Comparison of ENCODE assay signal across 2 cellular contexts in the genomic region with DNA sequence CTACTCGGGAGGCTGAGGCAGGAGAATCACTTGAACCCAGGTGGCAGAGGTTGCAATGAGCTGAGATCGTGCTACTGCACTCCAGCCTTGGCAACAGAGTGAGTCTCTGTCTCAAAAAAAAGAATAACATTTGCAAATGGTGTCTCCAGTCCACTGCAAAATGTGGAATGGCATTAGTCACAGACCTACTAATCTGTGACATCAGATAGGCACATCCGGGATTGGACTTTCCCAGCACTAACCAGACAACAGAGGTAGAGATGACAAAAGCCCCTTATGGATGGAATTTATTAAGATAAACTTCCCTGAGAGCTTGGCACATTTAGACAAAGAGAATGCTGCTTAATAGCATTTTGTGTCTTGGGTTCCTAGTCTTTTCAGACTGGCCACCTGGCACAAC.
TF ChIP-seq lines count a peak whose summit lies in the region.

No MANE protein-coding gene starts in this region.

TF ChIP-seq in GM23338, 12 proteins besides CTCF, POLR2A, EP300 and RAD21 (continued from another document):
- TF ChIP-seq, protein P1, sequence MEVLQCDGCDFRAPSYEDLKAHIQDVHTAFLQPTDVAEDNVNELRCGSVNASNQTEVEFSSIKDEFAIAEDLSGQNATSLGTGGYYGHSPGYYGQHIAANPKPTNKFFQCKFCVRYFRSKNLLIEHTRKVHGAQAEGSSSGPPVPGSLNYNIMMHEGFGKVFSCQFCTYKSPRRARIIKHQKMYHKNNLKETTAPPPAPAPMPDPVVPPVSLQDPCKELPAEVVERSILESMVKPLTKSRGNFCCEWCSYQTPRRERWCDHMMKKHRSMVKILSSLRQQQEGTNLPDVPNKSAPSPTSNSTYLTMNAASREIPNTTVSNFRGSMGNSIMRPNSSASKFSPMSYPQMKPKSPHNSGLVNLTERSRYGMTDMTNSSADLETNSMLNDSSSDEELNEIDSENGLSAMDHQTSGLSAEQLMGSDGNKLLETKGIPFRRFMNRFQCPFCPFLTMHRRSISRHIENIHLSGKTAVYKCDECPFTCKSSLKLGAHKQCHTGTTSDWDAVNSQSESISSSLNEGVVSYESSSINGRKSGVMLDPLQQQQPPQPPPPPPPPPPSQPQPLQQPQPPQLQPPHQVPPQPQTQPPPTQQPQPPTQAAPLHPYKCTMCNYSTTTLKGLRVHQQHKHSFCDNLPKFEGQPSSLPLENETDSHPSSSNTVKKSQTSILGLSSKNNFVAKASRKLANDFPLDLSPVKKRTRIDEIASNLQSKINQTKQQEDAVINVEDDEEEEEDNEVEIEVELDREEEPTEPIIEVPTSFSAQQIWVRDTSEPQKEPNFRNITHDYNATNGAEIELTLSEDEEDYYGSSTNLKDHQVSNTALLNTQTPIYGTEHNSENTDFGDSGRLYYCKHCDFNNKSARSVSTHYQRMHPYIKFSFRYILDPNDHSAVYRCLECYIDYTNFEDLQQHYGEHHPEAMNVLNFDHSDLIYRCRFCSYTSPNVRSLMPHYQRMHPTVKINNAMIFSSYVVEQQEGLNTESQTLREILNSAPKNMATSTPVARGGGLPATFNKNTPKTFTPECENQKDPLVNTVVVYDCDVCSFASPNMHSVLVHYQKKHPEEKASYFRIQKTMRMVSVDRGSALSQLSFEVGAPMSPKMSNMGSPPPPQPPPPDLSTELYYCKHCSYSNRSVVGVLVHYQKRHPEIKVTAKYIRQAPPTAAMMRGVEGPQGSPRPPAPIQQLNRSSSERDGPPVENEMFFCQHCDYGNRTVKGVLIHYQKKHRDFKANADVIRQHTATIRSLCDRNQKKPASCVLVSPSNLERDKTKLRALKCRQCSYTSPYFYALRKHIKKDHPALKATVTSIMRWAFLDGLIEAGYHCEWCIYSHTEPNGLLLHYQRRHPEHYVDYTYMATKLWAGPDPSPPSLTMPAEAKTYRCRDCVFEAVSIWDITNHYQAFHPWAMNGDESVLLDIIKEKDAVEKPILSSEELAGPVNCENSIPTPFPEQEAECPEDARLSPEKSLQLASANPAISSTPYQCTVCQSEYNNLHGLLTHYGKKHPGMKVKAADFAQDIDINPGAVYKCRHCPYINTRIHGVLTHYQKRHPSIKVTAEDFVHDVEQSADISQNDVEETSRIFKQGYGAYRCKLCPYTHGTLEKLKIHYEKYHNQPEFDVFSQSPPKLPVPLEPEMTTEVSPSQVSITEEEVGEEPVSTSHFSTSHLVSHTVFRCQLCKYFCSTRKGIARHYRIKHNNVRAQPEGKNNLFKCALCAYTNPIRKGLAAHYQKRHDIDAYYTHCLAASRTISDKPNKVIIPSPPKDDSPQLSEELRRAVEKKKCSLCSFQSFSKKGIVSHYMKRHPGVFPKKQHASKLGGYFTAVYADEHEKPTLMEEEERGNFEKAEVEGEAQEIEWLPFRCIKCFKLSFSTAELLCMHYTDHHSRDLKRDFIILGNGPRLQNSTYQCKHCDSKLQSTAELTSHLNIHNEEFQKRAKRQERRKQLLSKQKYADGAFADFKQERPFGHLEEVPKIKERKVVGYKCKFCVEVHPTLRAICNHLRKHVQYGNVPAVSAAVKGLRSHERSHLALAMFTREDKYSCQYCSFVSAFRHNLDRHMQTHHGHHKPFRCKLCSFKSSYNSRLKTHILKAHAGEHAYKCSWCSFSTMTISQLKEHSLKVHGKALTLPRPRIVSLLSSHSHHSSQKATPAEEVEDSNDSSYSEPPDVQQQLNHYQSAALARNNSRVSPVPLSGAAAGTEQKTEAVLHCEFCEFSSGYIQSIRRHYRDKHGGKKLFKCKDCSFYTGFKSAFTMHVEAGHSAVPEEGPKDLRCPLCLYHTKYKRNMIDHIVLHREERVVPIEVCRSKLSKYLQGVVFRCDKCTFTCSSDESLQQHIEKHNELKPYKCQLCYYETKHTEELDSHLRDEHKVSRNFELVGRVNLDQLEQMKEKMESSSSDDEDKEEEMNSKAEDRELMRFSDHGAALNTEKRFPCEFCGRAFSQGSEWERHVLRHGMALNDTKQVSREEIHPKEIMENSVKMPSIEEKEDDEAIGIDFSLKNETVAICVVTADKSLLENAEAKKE (CRISPR knock-in tag; IDR thresholded peaks at IDR 0.05): no peak
- TF ChIP-seq STAT1 (IDR thresholded peaks at IDR 0.05; ENCODE audit: unreplicated experiment) (no peak), POLR2AphosphoS5 (IDR thresholded peaks at IDR 0.05; ENCODE audit: low read depth) (no peak), NANOG (IDR thresholded peaks at IDR 0.05; ENCODE audit: borderline replicate concordance) (no peak), REST (IDR thresholded peaks at IDR 0.05; ENCODE audit: unreplicated experiment) (no peak)
- TF ChIP-seq, protein P2, sequence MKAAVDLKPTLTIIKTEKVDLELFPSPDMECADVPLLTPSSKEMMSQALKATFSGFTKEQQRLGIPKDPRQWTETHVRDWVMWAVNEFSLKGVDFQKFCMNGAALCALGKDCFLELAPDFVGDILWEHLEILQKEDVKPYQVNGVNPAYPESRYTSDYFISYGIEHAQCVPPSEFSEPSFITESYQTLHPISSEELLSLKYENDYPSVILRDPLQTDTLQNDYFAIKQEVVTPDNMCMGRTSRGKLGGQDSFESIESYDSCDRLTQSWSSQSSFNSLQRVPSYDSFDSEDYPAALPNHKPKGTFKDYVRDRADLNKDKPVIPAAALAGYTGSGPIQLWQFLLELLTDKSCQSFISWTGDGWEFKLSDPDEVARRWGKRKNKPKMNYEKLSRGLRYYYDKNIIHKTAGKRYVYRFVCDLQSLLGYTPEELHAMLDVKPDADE (IDR thresholded peaks at IDR 0.05): no peak

TF ChIP-seq in SK-N-SH, 30 proteins besides CTCF, POLR2A, EP300 and RAD21 (continued from another document):
- TF ChIP-seq ZBTB33 (IDR thresholded peaks at IDR 0.05; ENCODE audit: borderline replicate concordance, low read depth) (no peak), NFIC (IDR thresholded peaks at IDR 0.05; ENCODE audit: borderline replicate concordance) (no peak), JUND (IDR thresholded peaks at IDR 0.05) (no peak)
- TF ChIP-seq, protein P3, sequence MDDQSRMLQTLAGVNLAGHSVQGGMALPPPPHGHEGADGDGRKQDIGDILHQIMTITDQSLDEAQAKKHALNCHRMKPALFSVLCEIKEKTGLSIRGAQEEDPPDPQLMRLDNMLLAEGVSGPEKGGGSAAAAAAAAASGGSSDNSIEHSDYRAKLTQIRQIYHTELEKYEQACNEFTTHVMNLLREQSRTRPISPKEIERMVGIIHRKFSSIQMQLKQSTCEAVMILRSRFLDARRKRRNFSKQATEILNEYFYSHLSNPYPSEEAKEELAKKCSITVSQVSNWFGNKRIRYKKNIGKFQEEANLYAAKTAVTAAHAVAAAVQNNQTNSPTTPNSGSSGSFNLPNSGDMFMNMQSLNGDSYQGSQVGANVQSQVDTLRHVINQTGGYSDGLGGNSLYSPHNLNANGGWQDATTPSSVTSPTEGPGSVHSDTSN (IDR thresholded peaks at IDR 0.05): no peak
